Comparison of ENCODE assay signal across 27 cellular contexts in genomic region chr14:104103061-104104005, GRCh38. TPM values are rescaled to one million over a fixed set of nuclear protein-coding genes. Genes with fewer than 3 reads are reported as not detected.
DNase-seq lines count a peak whose midpoint lies in the region; ATAC-seq and TF ChIP-seq lines count a peak whose summit lies in the region.
"Had no signal": no experiment of that assay in that cellular context is flagged by ENCODE, and none has a peak within 500 bp of the region (broad histone marks: within the 10 kb centered on the region; RNA-seq: fewer than 3 reads in every experiment).

No MANE protein-coding gene starts in this region.

- TF ChIP-seq CTCF in GM06990 (IDR thresholded peaks at IDR 0.05; ENCODE audit: insufficient read depth, low read length, poor library complexity, severe bottlenecking) (peak; percentile 22), glutamatergic neuron (IDR thresholded peaks at IDR 0.05; ENCODE audit: partially characterized antibody, unreplicated experiment) (no peak), nephron progenitor cell (IDR thresholded peaks at IDR 0.05) (no peak)

- H3K36me3 Mint-ChIP-seq in glutamatergic neuron (ENCODE audit: unreplicated experiment): no peaks in the 10 kb centered on the region
- no peaks in the 10 kb centered on the region for H3K36me3 Mint-ChIP-seq in nephron progenitor cell (ENCODE audit: low read depth)
- H3K36me3 Mint-ChIP-seq in stimulated activated naive B cell treated with anti-CD40 and anti-IgM and Interleukin-4, amounts not matched to agents 10 μg/mL and 1 μg/mL and 100 μg/mL, for 72 hours: no peaks in the 10 kb centered on the region
- H3K36me3 Mint-ChIP-seq: activated CD4-positive, alpha-beta memory T cell treated with anti-CD3 and anti-CD28 coated beads for 36 hours; activated naive CD8-positive, alpha-beta T cell had no signal

- H3K27me3 Mint-ChIP-seq in glutamatergic neuron (ENCODE audit: unreplicated experiment) (peaks cover 3% of the 10 kb centered on the region), nephron progenitor cell (ENCODE audit: low read depth, poor library complexity) (no peaks in the 10 kb centered on the region)
- H3K27me3 Mint-ChIP-seq in stimulated activated naive B cell treated with anti-CD40 and anti-IgM and Interleukin-4, amounts not matched to agents 10 μg/mL and 1 μg/mL and 100 μg/mL, for 72 hours: no peaks in the 10 kb centered on the region
- H3K27me3 Mint-ChIP-seq: activated CD4-positive, alpha-beta memory T cell treated with anti-CD3 and anti-CD28 coated beads for 36 hours; activated naive CD8-positive, alpha-beta T cell; activated T-cell treated with anti-CD3 and anti-CD28 coated beads, Interleukin-2, amount 50 U/mL, for 24 hours had no signal

- H3K9me3 Mint-ChIP-seq in glutamatergic neuron (ENCODE audit: unreplicated experiment): no peaks in the 10 kb centered on the region
- H3K9me3 Mint-ChIP-seq in nephron progenitor cell: no peaks in the 10 kb centered on the region
- no peaks in the 10 kb centered on the region for H3K9me3 Mint-ChIP-seq in stimulated activated naive B cell treated with anti-CD40 and anti-IgM and Interleukin-4, amounts not matched to agents 10 μg/mL and 1 μg/mL and 100 μg/mL, for 72 hours
- H3K9me3 Mint-ChIP-seq: activated CD4-positive, alpha-beta memory T cell treated with anti-CD3 and anti-CD28 coated beads for 36 hours; activated T-cell treated with anti-CD3 and anti-CD28 coated beads, Interleukin-2, amount 50 U/mL, for 24 hours had no signal

- no peaks in the 10 kb centered on the region for H3K36me3 ChIP-seq in GM06990 (ENCODE audit: control insufficient read depth, insufficient read depth, low read length)
- H3K36me3 ChIP-seq: gastrocnemius medialis had no signal

- no peak overlapping the region for H3K4me3 Mint-ChIP-seq in glutamatergic neuron (ENCODE audit: unreplicated experiment)
- no peak overlapping the region for H3K4me3 Mint-ChIP-seq in nephron progenitor cell
- H3K4me3 Mint-ChIP-seq in stimulated activated naive B cell treated with anti-CD40 and anti-IgM and Interleukin-4, amounts not matched to agents 10 μg/mL and 1 μg/mL and 100 μg/mL, for 72 hours: no peak overlapping the region
- H3K4me3 Mint-ChIP-seq: activated CD4-positive, alpha-beta memory T cell treated with anti-CD3 and anti-CD28 coated beads for 36 hours; activated naive CD8-positive, alpha-beta T cell; activated T-cell treated with anti-CD3 and anti-CD28 coated beads, Interleukin-2, amount 50 U/mL, for 24 hours had no signal

- DNase-seq in GM06990 (ENCODE audit: extremely low read depth, insufficient read length) (no peak), NCI-H1092 treated with DMSO at 0.1 percent for 48 hours (lab: John Stamatoyannopoulos, UW) (peak; percentile 87), glutamatergic neuron (peak; percentile 19), nephron progenitor cell (peak; percentile 2), NCI-H82 (lab: John Stamatoyannopoulos, UW) (no peak), NCI-H345 treated with DMSO at 0.1 percent for 48 hours (lab: John Stamatoyannopoulos, UW; ENCODE audit: unreplicated experiment) (no peak)
- DNase-seq in stimulated activated naive B cell treated with anti-CD40 and anti-IgM and Interleukin-4, amounts not matched to agents 10 μg/mL and 1 μg/mL and 100 μg/mL, for 72 hours: no peak
- no peak for DNase-seq in central memory CD4-positive, alpha-beta T cell
- DNase-seq: activated CD4-positive, alpha-beta memory T cell treated with anti-CD3 and anti-CD28 coated beads for 36 hours; activated T-cell treated with anti-CD3 and anti-CD28 coated beads, Interleukin-2, amount 50 U/mL, for 24 hours; AML-193; dermis blood vessel endothelial cell; erythroblast; gastrocnemius medialis; MM.1S; NCI-H1694; NCI-H2227 treated with DMSO at 0.1 percent for 48 hours; NK-92 treated with Interleukin-12 subunit alpha and Interleukin-12 subunit beta, amount 100 ng/mL, for 24 hours; RPMI8226; stimulated activated CD8-positive, alpha-beta memory T cell treated with anti-CD3 and anti-CD28 coated beads, Interleukin-4, amount 100 ng/mL, for 48 hours had no signal

- no peaks in the 10 kb centered on the region for H3K27me3 ChIP-seq in GM06990 (replicated peaks; ENCODE audit: control insufficient read depth, insufficient read depth, low read length)
- H3K27me3 ChIP-seq: gastrocnemius medialis had no signal

- H3K4me3 ChIP-seq in GM06990 (replicated peaks; ENCODE audit: low read depth, low read length): no peak overlapping the region
- H3K4me3 ChIP-seq: gastrocnemius medialis, GM12878, lung, smooth muscle cell had no signal

- H3K27ac Mint-ChIP-seq in glutamatergic neuron (ENCODE audit: unreplicated experiment) (no peak overlapping the region), nephron progenitor cell (no peak overlapping the region)
- no peak overlapping the region for H3K27ac Mint-ChIP-seq in stimulated activated naive B cell treated with anti-CD40 and anti-IgM and Interleukin-4, amounts not matched to agents 10 μg/mL and 1 μg/mL and 100 μg/mL, for 72 hours
- H3K27ac Mint-ChIP-seq: activated CD4-positive, alpha-beta memory T cell treated with anti-CD3 and anti-CD28 coated beads for 36 hours; activated naive CD8-positive, alpha-beta T cell; activated T-cell treated with anti-CD3 and anti-CD28 coated beads, Interleukin-2, amount 50 U/mL, for 24 hours had no signal

- ATAC-seq in stimulated activated naive B cell treated with anti-CD40 and anti-IgM and Interleukin-4, amounts not matched to agents 10 μg/mL and 1 μg/mL and 100 μg/mL, for 72 hours (replicated peaks): no peak
- ATAC-seq: gastrocnemius medialis, GM12878 had no signal

- H3K4me1 Mint-ChIP-seq in glutamatergic neuron (ENCODE audit: low read depth, unreplicated experiment) (no peaks in the 10 kb centered on the region), nephron progenitor cell (peaks cover 8% of the 10 kb centered on the region)
- no peaks in the 10 kb centered on the region for H3K4me1 Mint-ChIP-seq in stimulated activated naive B cell treated with anti-CD40 and anti-IgM and Interleukin-4, amounts not matched to agents 10 μg/mL and 1 μg/mL and 100 μg/mL, for 72 hours

RNA-seq across cellular contexts. Expression of gene ASPG, which starts 17.8 kb away (rescaled TPM):
- total RNA-seq in glutamatergic neuron (ENCODE audit: unreplicated experiment): not detected
- total RNA-seq: activated CD4-positive, alpha-beta memory T cell treated with anti-CD3 and anti-CD28 coated beads for 36 hours; Caco-2; dermis blood vessel endothelial cell; G401; GM12878; myocyte had no signal

RNA-seq across cellular contexts. Expression of gene KIF26A, which starts 35.1 kb away (rescaled TPM):
- 5.9 TPM for total RNA-seq in glutamatergic neuron (ENCODE audit: unreplicated experiment)
- total RNA-seq: myocyte had no signal

Comparison
In these comparisons a context has a peak if more than half of its experiments do, and no peak if none do; other contexts are left out.
1. DNase-seq: peak in NCI-H1092 treated with DMSO at 0.1 percent for 48 hours (single experiment), glutamatergic neuron (single experiment) and nephron progenitor cell (single experiment); none in GM06990 (single experiment), NCI-H82 (single experiment), stimulated activated naive B cell treated with anti-CD40 and anti-IgM and Interleukin-4, amounts not matched to agents 10 μg/mL and 1 μg/mL and 100 μg/mL, for 72 hours (single experiment), central memory CD4-positive, alpha-beta T cell (single experiment) and NCI-H345 treated with DMSO at 0.1 percent for 48 hours (single experiment).